In the genomic region with DNA sequence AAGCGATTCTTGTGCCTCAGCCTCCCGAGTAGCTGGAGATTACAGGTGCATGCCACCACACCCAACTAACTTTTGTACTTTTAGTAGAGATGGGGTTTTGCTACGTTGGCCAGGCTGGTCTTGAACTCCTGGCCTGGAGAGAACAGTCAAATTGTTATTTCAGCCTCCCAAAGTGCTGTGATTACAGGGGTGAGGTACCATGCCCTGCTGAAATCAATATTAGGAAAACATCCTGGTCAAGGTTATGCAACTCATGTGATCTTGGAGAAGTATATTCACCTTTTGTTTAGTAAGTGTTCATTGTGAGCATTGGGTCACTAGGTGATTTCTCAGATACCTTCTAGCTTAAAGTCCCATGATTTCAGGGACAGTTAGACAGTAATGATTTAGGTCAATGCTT, we compare ENCODE assay signal across 37 cellular contexts.
"Had no signal": no experiment of that assay in that cellular context is flagged by ENCODE, and none has a peak within 500 bp of the region (broad histone marks: within the 10 kb centered on the region; RNA-seq: fewer than 3 reads in every experiment).

No MANE protein-coding gene starts in this region.

- H3K27me3 ChIP-seq: adrenal gland, body of pancreas, brain microvascular endothelial cell, breast epithelium had no signal

- FAIRE-seq: astrocyte, TTC549 had no signal

- H3K36me3 Mint-ChIP-seq: activated CD8-positive, alpha-beta memory T cell treated with anti-CD3 and anti-CD28 coated beads, Interleukin-2, amount 10 ng/mL, durations not matched to agents 7 days and 5 days; activated naive CD4-positive, alpha-beta T cell treated with anti-CD3 and anti-CD28 coated beads, Interleukin-2, amount 50 U/mL, for 72 hours; activated naive CD8-positive, alpha-beta T cell treated with anti-CD3 and anti-CD28 coated beads for 36 hours had no signal

- H3K4me3 Mint-ChIP-seq: activated CD4-positive, alpha-beta memory T cell treated with anti-CD3 and anti-CD28 coated beads, Interleukin-2, amount 10 ng/mL, durations not matched to agents 7 days and 5 days; activated CD4-positive, alpha-beta T cell treated with anti-CD3 and anti-CD28 coated beads for 36 hours; activated CD4-positive, alpha-beta T cell treated with anti-CD3 and anti-CD28 coated beads, Interleukin-2, amount 10 ng/mL, durations not matched to agents 7 days and 5 days; activated CD8-positive, alpha-beta memory T cell treated with anti-CD3 and anti-CD28 coated beads, Interleukin-2, amount 10 ng/mL, durations not matched to agents 7 days and 5 days; activated CD8-positive, alpha-beta T cell treated with anti-CD3 and anti-CD28 coated beads, Interleukin-2, amount 10 ng/mL, durations not matched to agents 7 days and 5 days; activated naive CD4-positive, alpha-beta T cell treated with anti-CD3 and anti-CD28 coated beads for 36 hours; activated naive CD8-positive, alpha-beta T cell treated with anti-CD3 and anti-CD28 coated beads for 36 hours; activated T-cell treated with anti-CD3 and anti-CD28 coated beads, Interleukin-2, amount 50 U/mL, for 24 hours; T-helper 1 cell treated with Interleukin-12 subunit alpha and Interleukin-12 subunit beta and Interleukin-4 antibody, amounts not matched to agents 30 μg/mL and 1 μg/mL, for 36 hours; T-helper 2 cell treated with Interferon-gamma antibody and Interleukin-4, amounts not matched to agents 5 μg/mL and 100 μg/mL, for 36 hours had no signal

- H3K4me3 ChIP-seq: adrenal gland, body of pancreas, breast epithelium had no signal

- H3K27ac ChIP-seq: adrenal gland, body of pancreas, brain microvascular endothelial cell, breast epithelium, VCaP had no signal

- H3K9me3 ChIP-seq: adrenal gland, body of pancreas, breast epithelium had no signal

- H3K36me3 ChIP-seq: adrenal gland, brain microvascular endothelial cell, breast epithelium had no signal

- H3K4me1 Mint-ChIP-seq: activated CD4-positive, alpha-beta memory T cell treated with anti-CD3 and anti-CD28 coated beads, Interleukin-2, amount 10 ng/mL, durations not matched to agents 7 days and 5 days; activated CD4-positive, alpha-beta T cell treated with anti-CD3 and anti-CD28 coated beads for 36 hours; activated CD4-positive, alpha-beta T cell treated with anti-CD3 and anti-CD28 coated beads, Interleukin-2, amount 10 ng/mL, durations not matched to agents 7 days and 5 days; activated CD8-positive, alpha-beta memory T cell treated with anti-CD3 and anti-CD28 coated beads, Interleukin-2, amount 10 ng/mL, durations not matched to agents 7 days and 5 days; activated naive CD8-positive, alpha-beta T cell treated with anti-CD3 and anti-CD28 coated beads for 36 hours had no signal

- H3K4me1 ChIP-seq: adrenal gland, body of pancreas, breast epithelium had no signal

- H3K27ac Mint-ChIP-seq: activated CD4-positive, alpha-beta memory T cell treated with anti-CD3 and anti-CD28 coated beads, Interleukin-2, amount 10 ng/mL, durations not matched to agents 7 days and 5 days; activated CD4-positive, alpha-beta T cell treated with anti-CD3 and anti-CD28 coated beads for 36 hours; activated CD4-positive, alpha-beta T cell treated with anti-CD3 and anti-CD28 coated beads, Interleukin-2, amount 10 ng/mL, durations not matched to agents 7 days and 5 days; activated CD8-positive, alpha-beta memory T cell treated with anti-CD3 and anti-CD28 coated beads, Interleukin-2, amount 10 ng/mL, durations not matched to agents 7 days and 5 days; activated CD8-positive, alpha-beta T cell treated with anti-CD3 and anti-CD28 coated beads, Interleukin-2, amount 10 ng/mL, durations not matched to agents 7 days and 5 days; activated naive CD4-positive, alpha-beta T cell treated with anti-CD3 and anti-CD28 coated beads for 36 hours; activated naive CD4-positive, alpha-beta T cell treated with anti-CD3 and anti-CD28 coated beads, Interleukin-2, amount 50 U/mL, for 72 hours; activated naive CD8-positive, alpha-beta T cell treated with anti-CD3 and anti-CD28 coated beads for 36 hours; activated T-cell treated with anti-CD3 and anti-CD28 coated beads, Interleukin-2, amount 50 U/mL, for 24 hours; activated T-helper 2 cell treated with anti-CD3 and anti-CD28 coated beads, Interferon-gamma antibody, Interleukin-2, Interleukin-4, amounts not matched to agents 10 μg/mL and 5 μg/mL and 100 μg/mL, durations not matched to agents 14 hours and 24 hours and 36 hours; T-helper 1 cell treated with Interleukin-12 subunit alpha and Interleukin-12 subunit beta and Interleukin-4 antibody, amounts not matched to agents 30 μg/mL and 1 μg/mL, for 36 hours; T-helper 2 cell treated with Interferon-gamma antibody and Interleukin-4, amounts not matched to agents 5 μg/mL and 100 μg/mL, for 36 hours had no signal

- ATAC-seq: activated CD4-positive, alpha-beta T cell treated with anti-CD3 and anti-CD28 coated beads for 36 hours; activated CD4-positive, CD25-positive, alpha-beta regulatory T cell treated with anti-CD3 and anti-CD28 coated beads, Interleukin-2, amount 50 U/mL, for 24 hours; activated CD8-positive, alpha-beta memory T cell treated with anti-CD3 and anti-CD28 coated beads, Interleukin-2, amount 10 ng/mL, durations not matched to agents 7 days and 5 days; activated CD8-positive, alpha-beta T cell treated with anti-CD3 and anti-CD28 coated beads, Interleukin-2, amount 10 ng/mL, durations not matched to agents 7 days and 5 days; activated naive CD4-positive, alpha-beta T cell treated with anti-CD3 and anti-CD28 coated beads, Interleukin-2, amount 50 U/mL, for 72 hours; body of pancreas had no signal

- H3K9me3 Mint-ChIP-seq: activated CD4-positive, alpha-beta memory T cell treated with anti-CD3 and anti-CD28 coated beads, Interleukin-2, amount 10 ng/mL, durations not matched to agents 7 days and 5 days; activated CD4-positive, alpha-beta T cell treated with anti-CD3 and anti-CD28 coated beads, Interleukin-2, amount 10 ng/mL, durations not matched to agents 7 days and 5 days; activated naive CD4-positive, alpha-beta T cell treated with anti-CD3 and anti-CD28 coated beads for 36 hours; activated naive CD4-positive, alpha-beta T cell treated with anti-CD3 and anti-CD28 coated beads, Interleukin-2, amount 50 U/mL, for 72 hours; activated naive CD8-positive, alpha-beta T cell treated with anti-CD3 and anti-CD28 coated beads for 36 hours; activated T-cell treated with anti-CD3 and anti-CD28 coated beads, Interleukin-2, amount 50 U/mL, for 24 hours; activated T-helper 2 cell treated with anti-CD3 and anti-CD28 coated beads, Interferon-gamma antibody, Interleukin-2, Interleukin-4, amounts not matched to agents 10 μg/mL and 5 μg/mL and 100 μg/mL, durations not matched to agents 14 hours and 24 hours and 36 hours; T-helper 1 cell treated with Interleukin-12 subunit alpha and Interleukin-12 subunit beta and Interleukin-4 antibody, amounts not matched to agents 30 μg/mL and 1 μg/mL, for 36 hours; T-helper 2 cell treated with Interferon-gamma antibody and Interleukin-4, amounts not matched to agents 5 μg/mL and 100 μg/mL, for 36 hours had no signal

- DNase-seq: activated CD4-positive, alpha-beta memory T cell treated with anti-CD3 and anti-CD28 coated beads, Interleukin-2, amount 10 ng/mL, durations not matched to agents 7 days and 5 days; activated CD4-positive, alpha-beta T cell treated with anti-CD3 and anti-CD28 coated beads for 1 hour; activated CD4-positive, alpha-beta T cell treated with anti-CD3 and anti-CD28 coated beads for 36 hours; activated CD4-positive, alpha-beta T cell treated with anti-CD3 and anti-CD28 coated beads for 48 hours; activated CD4-positive, alpha-beta T cell treated with anti-CD3 and anti-CD28 coated beads, Interleukin-2, amount 10 ng/mL, durations not matched to agents 7 days and 5 days; activated CD4-positive, alpha-beta T cell treated with anti-CD3 and anti-CD28 coated beads, Interleukin-2, amount 50 U/mL, for 48 hours; activated CD4-positive, CD25-positive, alpha-beta regulatory T cell; activated CD8-positive, alpha-beta memory T cell treated with anti-CD3 and anti-CD28 coated beads for 24 hours; activated CD8-positive, alpha-beta memory T cell treated with anti-CD3 and anti-CD28 coated beads, Interleukin-2, amount 10 ng/mL, durations not matched to agents 7 days and 5 days; activated CD8-positive, alpha-beta memory T cell treated with anti-CD3 and anti-CD28 coated beads, Interleukin-2, amount 50 U/mL, for 48 hours; activated CD8-positive, alpha-beta T cell treated with anti-CD3 and anti-CD28 coated beads, Interleukin-2, amount 10 ng/mL, durations not matched to agents 7 days and 5 days; activated effector memory CD4-positive, alpha-beta T cell treated with Interleukin-2 at 50 U/mL for 16 hours; activated gamma-delta T cell; activated naive CD4-positive, alpha-beta T cell; activated naive CD4-positive, alpha-beta T cell treated with anti-CD3 and anti-CD28 coated beads for 36 hours; activated naive CD4-positive, alpha-beta T cell treated with anti-CD3 and anti-CD28 coated beads, Interleukin-2, amount 50 U/mL, for 16 hours; activated naive CD8-positive, alpha-beta T cell treated with anti-CD3 and anti-CD28 coated beads for 36 hours; activated T-cell treated with anti-CD3 and anti-CD28 coated beads, Interleukin-2, amount 50 U/mL, for 24 hours; activated T-cell treated with anti-CD3 and anti-CD28 coated beads, Interleukin-2, amount 50 U/mL, for 48 hours; adrenal gland; amniotic stem cell; aorta; body of pancreas; brain microvascular endothelial cell; central memory CD4-positive, alpha-beta T cell; T-helper 1 cell; T-helper 2 cell; T-helper 9 cell had no signal
